In genomic region chr6:16836186-16836981, GRCh38 we compare ENCODE assay signal across 9 cellular contexts.
DNase-seq lines count a peak whose midpoint lies in the region; ATAC-seq and TF ChIP-seq lines count a peak whose summit lies in the region.
"Had no signal": no experiment of that assay in that cellular context is flagged by ENCODE, and none has a peak within 500 bp of the region (broad histone marks: within the 10 kb centered on the region; RNA-seq: fewer than 3 reads in every experiment).

No MANE protein-coding gene starts in this region.

- H3K27me3 Mint-ChIP-seq in endothelial cell (ENCODE audit: unreplicated experiment), result no peaks in the 10 kb centered on the region

- peak overlapping the region; percentile 49 for H3K4me3 ChIP-seq in AG10803 (ENCODE audit: low read length)
- peak overlapping the region; percentile 18 for H3K4me3 ChIP-seq in brain microvascular endothelial cell (ENCODE audit: low read depth, low read length)
- H3K4me3 ChIP-seq in psoas muscle, result peak overlapping the region; percentile 55

- peaks cover 14% of the 10 kb centered on the region for H3K4me1 Mint-ChIP-seq in endothelial cell (ENCODE audit: unreplicated experiment)

- no peaks in the 10 kb centered on the region for H3K4me1 ChIP-seq in psoas muscle

- H3K27me3 ChIP-seq in brain microvascular endothelial cell (replicated peaks) (no peaks in the 10 kb centered on the region), psoas muscle (ENCODE audit: insufficient read depth in 3 of 3, low read length in 2 of 3) (no peaks in the 10 kb centered on the region)

- no peaks in the 10 kb centered on the region for H3K36me3 Mint-ChIP-seq in endothelial cell (ENCODE audit: low read depth, unreplicated experiment)
- H3K36me3 Mint-ChIP-seq: activated naive CD4-positive, alpha-beta T cell treated with anti-CD3 and anti-CD28 coated beads, Interleukin-2, amount 50 U/mL, for 24 hours had no signal

- intact Hi-C loops in psoas muscle (cut with DNase I), result loop anchor here in 1 of 2 donors (5.0 kb wide), 1 partner anchor 111 kb away; no protein-coding TSS in a partner anchor

- H3K27ac Mint-ChIP-seq in endothelial cell (ENCODE audit: unreplicated experiment), result no peak overlapping the region
- H3K27ac Mint-ChIP-seq: activated naive CD4-positive, alpha-beta T cell treated with anti-CD3 and anti-CD28 coated beads, Interleukin-2, amount 50 U/mL, for 24 hours had no signal

- ATAC-seq in HG03135 (IDR thresholded peaks at IDR 0.05; ENCODE audit: unreplicated experiment) (peak; percentile 83), psoas muscle (peak; percentile 65 to 90 (median 78))

- H3K36me3 ChIP-seq in brain microvascular endothelial cell (replicated peaks) (no peaks in the 10 kb centered on the region), psoas muscle (ENCODE audit: insufficient read depth in 1 of 2, low read depth in 1 of 2) (no peaks in the 10 kb centered on the region)

- H3K9me3 ChIP-seq in psoas muscle, result no peaks in the 10 kb centered on the region

- no peaks in the 10 kb centered on the region for H3K9me3 Mint-ChIP-seq in endothelial cell (ENCODE audit: unreplicated experiment)
- H3K9me3 Mint-ChIP-seq: activated naive CD4-positive, alpha-beta T cell treated with anti-CD3 and anti-CD28 coated beads, Interleukin-2, amount 50 U/mL, for 24 hours had no signal

- DNase-seq in AG10803 (ENCODE audit: low read depth) (peak; percentile 32), GM19238 (ENCODE audit: insufficient read length, low spot score) (peak; percentile 19), brain microvascular endothelial cell (no peak), psoas muscle (no peak), NCI-H510A (lab: John Stamatoyannopoulos, UW) (no peak), endothelial cell (ENCODE audit: low spot score) (no peak)
- DNase-seq in stimulated activated CD4-positive, alpha-beta T cell treated with anti-CD3 and anti-CD28 coated beads, Interleukin-4, amount 100 ng/mL, for 1 hour, result no peak

- 12 to 17% (median 16%) methylated on average over 8 of the region's 8 CpGs for whole genome bisulfite sequencing in psoas muscle, 3 donors

- H3K4me3 Mint-ChIP-seq in endothelial cell (ENCODE audit: unreplicated experiment), result no peak overlapping the region
- H3K4me3 Mint-ChIP-seq: activated naive CD4-positive, alpha-beta T cell treated with anti-CD3 and anti-CD28 coated beads, Interleukin-2, amount 50 U/mL, for 24 hours had no signal

- no peak overlapping the region for H3K27ac ChIP-seq in brain microvascular endothelial cell
- H3K27ac ChIP-seq in psoas muscle, result peak overlapping the region; percentile 39

- in situ Hi-C loops in brain microvascular endothelial cell (cut with HindIII; ENCODE audit: low pct_ligation_motif_present, low sequenced_read_pairs), result no loop called here

- TF ChIP-seq CTCF in AG10803 (conservative IDR thresholded peaks at IDR 0.05; ENCODE audit: low read length), result no peak
- TF ChIP-seq CTCF in brain microvascular endothelial cell (IDR thresholded peaks at IDR 0.05; ENCODE audit: low read depth, low read length, missing control alignments), result no peak
- no peak for TF ChIP-seq CTCF in psoas muscle (IDR thresholded peaks at IDR 0.05)
- TF ChIP-seq CTCF in endothelial cell (IDR thresholded peaks at IDR 0.05; ENCODE audit: unreplicated experiment), result no peak

Comparison
In these comparisons a context has a peak if more than half of its experiments do, and no peak if none do; other contexts are left out.
1. DNase-seq: peak in AG10803 (single experiment) and GM19238 (single experiment); none in brain microvascular endothelial cell (single experiment), psoas muscle (0 of 2), NCI-H510A (single experiment), stimulated activated CD4-positive, alpha-beta T cell treated with anti-CD3 and anti-CD28 coated beads, Interleukin-4, amount 100 ng/mL, for 1 hour (single experiment) and endothelial cell (single experiment).
2. Peak in every context shown above with its lines, with median percentiles within 50 percentile points of each other: H3K4me3 ChIP-seq.